ENCODE assay signal across 25 cellular contexts in genomic region chr6:123622780-123623179, GRCh38. TPM values are rescaled to one million over a fixed set of nuclear protein-coding genes. Genes with fewer than 3 reads are reported as not detected.
"Had no signal": no experiment of that assay in that cellular context is flagged by ENCODE, and none has a peak within 500 bp of the region (broad histone marks: within the 10 kb centered on the region; RNA-seq: fewer than 3 reads in every experiment).

No MANE protein-coding gene starts in this region.

- H3K4me1 ChIP-seq: spleen, suprapubic skin, tibial artery, upper lobe of right lung had no signal

- H3K4me2 ChIP-seq: hepatocyte had no signal

- H3K36me3 ChIP-seq: ovary, spleen, suprapubic skin, thoracic aorta, tibial artery, upper lobe of right lung had no signal

- H3K27ac ChIP-seq: hepatocyte, ovary, spleen, suprapubic skin, thoracic aorta, tibial artery, upper lobe of right lung had no signal

- H3K79me2 ChIP-seq: hepatocyte had no signal

- H3K9me3 ChIP-seq: ovary, spleen, suprapubic skin, thoracic aorta, tibial artery, upper lobe of right lung had no signal

- H3K4me3 ChIP-seq: hepatocyte, lung, ovary, spleen, suprapubic skin, thoracic aorta, tibial artery, upper lobe of right lung had no signal

- H3K27me3 ChIP-seq: hepatocyte, ovary, spleen, suprapubic skin, tibial artery, upper lobe of right lung had no signal

- DNase-seq: kidney glomerular epithelial cell; left cardiac atrium; mesendoderm; naive B cell; natural killer cell; nephron progenitor cell; ovary; retina; right cardiac atrium; small intestine; spleen; stimulated activated CD4-positive, alpha-beta T cell treated with anti-CD3 and anti-CD28 coated beads, Interleukin-4, amount 100 ng/mL, for 24 hours; stimulated activated naive CD4-positive, alpha-beta T cell; tibial artery; trophoblast cell; upper lobe of right lung had no signal

- ATAC-seq: left cardiac atrium; left lobe of liver; natural killer cell; right cardiac atrium; sciatic nerve; stimulated activated effector memory CD8-positive, alpha-beta T cell treated with anti-CD3 and anti-CD28 coated beads, Interleukin-12 subunit alpha, Interleukin-12 subunit beta, amount 100 ng/mL, for 72 hours; upper lobe of right lung had no signal

- H2AFZ ChIP-seq: hepatocyte had no signal

RNA-seq across cellular contexts. Expression of gene TRDN, which starts 14.0 kb away (rescaled TPM):
- total RNA-seq: left lobe of liver, mononuclear cell, natural killer cell, spleen, suprapubic skin, upper lobe of right lung had no signal
- polyA plus RNA-seq: keratinocyte had no signal
